In genomic region chr10:35184527-35185171, GRCh38 we compare ENCODE assay signal across 14 cellular contexts. TPM values are rescaled to one million over a fixed set of nuclear protein-coding genes. Genes with fewer than 3 reads are reported as not detected.
DNase-seq lines count a peak whose midpoint lies in the region; ATAC-seq and TF ChIP-seq lines count a peak whose summit lies in the region.
"Had no signal": no experiment of that assay in that cellular context is flagged by ENCODE, and none has a peak within 500 bp of the region (broad histone marks: within the 10 kb centered on the region; RNA-seq: fewer than 3 reads in every experiment).

No MANE protein-coding gene starts in this region.

- H3K4me1 ChIP-seq in OCI-LY3 (ENCODE audit: low read length) (peaks cover 24% of the 10 kb centered on the region), vagina (peaks cover 4% of the 10 kb centered on the region)
- H3K4me1 ChIP-seq: colonic mucosa had no signal

- H3K36me3 ChIP-seq in OCI-LY3 (replicated peaks; ENCODE audit: low read depth, low read length) (no peaks in the 10 kb centered on the region), vagina (no peaks in the 10 kb centered on the region)
- H3K36me3 ChIP-seq: colonic mucosa, right lobe of liver had no signal

- TF ChIP-seq CTCF in OCI-LY3 (IDR thresholded peaks at IDR 0.05; ENCODE audit: low read depth, low read length) (no peak), vagina (IDR thresholded peaks at IDR 0.05) (no peak), lower leg skin (IDR thresholded peaks at IDR 0.05) (no peak)

- peak overlapping the region; percentile 32; the same call in 1 of the 2 replicates for H3K9ac ChIP-seq in OCI-LY3 (ENCODE audit: low read length)

- peak overlapping the region; percentile 52 for H3K4me3 ChIP-seq in OCI-LY3 (ENCODE audit: low read length)
- no peak overlapping the region for H3K4me3 ChIP-seq in vagina
- H3K4me3 ChIP-seq in lower leg skin (ENCODE audit: low read depth, poor library complexity, severe bottlenecking): no peak overlapping the region
- H3K4me3 ChIP-seq: colonic mucosa, right lobe of liver had no signal

- peak overlapping the region; percentile 70 for H3K4me2 ChIP-seq in OCI-LY3 (ENCODE audit: low read length)

- H3K27ac ChIP-seq in OCI-LY3 (ENCODE audit: low read length) (peak overlapping the region; percentile 69), vagina (peak overlapping the region; percentile 20)
- H3K27ac ChIP-seq: colonic mucosa had no signal

- no peaks in the 10 kb centered on the region for H3K27me3 ChIP-seq in OCI-LY3 (ENCODE audit: low read depth, low read length)
- H3K27me3 ChIP-seq in vagina: no peaks in the 10 kb centered on the region
- H3K27me3 ChIP-seq: colonic mucosa, right lobe of liver had no signal

- no peaks in the 10 kb centered on the region for H3K9me3 ChIP-seq in OCI-LY3 (ENCODE audit: insufficient read depth, low read length)
- no peaks in the 10 kb centered on the region for H3K9me3 ChIP-seq in vagina
- H3K9me3 ChIP-seq: colonic mucosa, right lobe of liver had no signal

- intact Hi-C loops in Right ventricle myocardium superior (cut with DNase I): no loop called here
- intact Hi-C loops in left cardiac atrium (cut with DNase I): no loop called here
- intact Hi-C loops in vagina (cut with DNase I): no loop called here
- intact Hi-C loops in lower leg skin (cut with DNase I; ENCODE audit: low total_unique reads): no loop called here

- no peak overlapping the region for H2AFZ ChIP-seq in OCI-LY3 (ENCODE audit: low read depth, low read length)

- no peaks in the 10 kb centered on the region for H4K20me1 ChIP-seq in OCI-LY3 (ENCODE audit: insufficient read depth, low read length)

- TF ChIP-seq POLR2A in vagina (IDR thresholded peaks at IDR 0.05) (no peak), lower leg skin (IDR thresholded peaks at IDR 0.05) (no peak)

- 53 to 57% methylated on average over 4 of the region's 4 CpGs for WGBS in lower leg skin, 2 donors

- DNase-seq in Right ventricle myocardium superior (no peak), left cardiac atrium (no peak), vagina (ENCODE audit: extremely low spot score in 2 of 2) (no peak), lower leg skin (ENCODE audit: low spot score in 2 of 2) (no peak), SKM-1 treated with dmso at 0.1 percent for 144 hours (lab: John Stamatoyannopoulos, UW; ENCODE audit: unreplicated experiment) (no peak)
- DNase-seq: activated effector memory CD4-positive, alpha-beta T cell treated with Interleukin-2 at 50 U/mL for 16 hours; colonic mucosa; head of caudate nucleus; midbrain; NCI-H1436; right lobe of liver had no signal

- ATAC-seq in Right ventricle myocardium superior (ENCODE audit: poor library complexity) (peak; percentile 50), left cardiac atrium (no peak), HG02763 (IDR thresholded peaks at IDR 0.05; ENCODE audit: unreplicated experiment) (peak; percentile 52), GM21576 (IDR thresholded peaks at IDR 0.05; ENCODE audit: unreplicated experiment) (no peak)

- no peaks in the 10 kb centered on the region for H3K79me2 ChIP-seq in OCI-LY3 (ENCODE audit: low read length)

RNA-seq across cellular contexts. Expression of gene CREM, which starts 58.0 kb away (rescaled TPM):
- total RNA-seq in Right ventricle myocardium superior: 55.2 TPM
- 10 to 100 TPM; 41.0 to 41.4 TPM for total RNA-seq in left cardiac atrium
- total RNA-seq in vagina: 32.9 TPM
- total RNA-seq in lower leg skin: 10 to 100 TPM in 2 of 4 donors, 1 to 10 TPM in 2; 8.3 to 15.7 (median 10.9) TPM

Comparison
In these comparisons a context has a peak if more than half of its experiments do, and no peak if none do; other contexts are left out.
1. ATAC-seq: peak in Right ventricle myocardium superior (single experiment) and HG02763 (single experiment); none in left cardiac atrium (0 of 2) and GM21576 (single experiment).